24 cellular contexts compared by ENCODE assay signal in genomic region chr2:216921057-216921456, GRCh38.
"Had no signal": no experiment of that assay in that cellular context is flagged by ENCODE, and none has a peak within 500 bp of the region (broad histone marks: within the 10 kb centered on the region; RNA-seq: fewer than 3 reads in every experiment).

No MANE protein-coding gene starts in this region.

- H3K9me3 ChIP-seq: pancreas, right lobe of liver, testis, tibial artery had no signal

- H3K27ac ChIP-seq: epithelial cell of prostate, pancreas, right lobe of liver, testis, tibial artery had no signal

- H3K4me3 ChIP-seq: lung, pancreas, right lobe of liver, smooth muscle cell, testis, tibial artery had no signal

- H3K4me3 Mint-ChIP-seq: memory B cell; natural killer cell; stimulated activated effector memory CD8-positive, alpha-beta T cell treated with anti-CD3 and anti-CD28 coated beads, Interleukin-12 subunit alpha, Interleukin-12 subunit beta, amount 100 ng/mL, for 72 hours; type B pancreatic cell had no signal

- H3K4me1 ChIP-seq: pancreas, right lobe of liver, testis had no signal

- H3K4me1 Mint-ChIP-seq: memory B cell; natural killer cell; stimulated activated effector memory CD8-positive, alpha-beta T cell treated with anti-CD3 and anti-CD28 coated beads, Interleukin-12 subunit alpha, Interleukin-12 subunit beta, amount 100 ng/mL, for 72 hours had no signal

- H3K27ac Mint-ChIP-seq: memory B cell; natural killer cell; stimulated activated effector memory CD8-positive, alpha-beta T cell treated with anti-CD3 and anti-CD28 coated beads, Interleukin-12 subunit alpha, Interleukin-12 subunit beta, amount 100 ng/mL, for 72 hours; type B pancreatic cell had no signal

- H3K9me3 Mint-ChIP-seq: natural killer cell, type B pancreatic cell had no signal

- DNase-seq: caudate nucleus; cerebellar nuclear complex; cortex of kidney; foreskin melanocyte; kidney; natural killer cell; occipital lobe; pancreas; retina; right lobe of liver; stimulated activated CD4-positive, alpha-beta T cell treated with anti-CD3 and anti-CD28 coated beads, Interleukin-12 subunit alpha, Interleukin-12 subunit beta, amount 100 ng/mL, for 4 hours; stimulated activated CD4-positive, alpha-beta T cell treated with anti-CD3 and anti-CD28 coated beads, Interleukin-1b, Interleukin-23, amount 100 ng/mL, for 48 hours; stimulated activated CD4-positive, alpha-beta T cell treated with anti-CD3 and anti-CD28 coated beads, Interleukin-4, amount 100 ng/mL, for 24 hours; stimulated activated naive CD4-positive, alpha-beta T cell treated with Interleukin-2 at 50 U/mL for 16 hours; substantia nigra; testis; tibial artery had no signal

- H3K27me3 ChIP-seq: pancreas, right lobe of liver, testis, tibial artery had no signal

- H3K36me3 Mint-ChIP-seq: natural killer cell; stimulated activated effector memory CD8-positive, alpha-beta T cell treated with anti-CD3 and anti-CD28 coated beads, Interleukin-12 subunit alpha, Interleukin-12 subunit beta, amount 100 ng/mL, for 72 hours; type B pancreatic cell had no signal

- ATAC-seq: esophagus mucosa, natural killer cell, pancreas had no signal

- H3K36me3 ChIP-seq: pancreas, right lobe of liver, tibial artery had no signal
